In the genomic region with DNA sequence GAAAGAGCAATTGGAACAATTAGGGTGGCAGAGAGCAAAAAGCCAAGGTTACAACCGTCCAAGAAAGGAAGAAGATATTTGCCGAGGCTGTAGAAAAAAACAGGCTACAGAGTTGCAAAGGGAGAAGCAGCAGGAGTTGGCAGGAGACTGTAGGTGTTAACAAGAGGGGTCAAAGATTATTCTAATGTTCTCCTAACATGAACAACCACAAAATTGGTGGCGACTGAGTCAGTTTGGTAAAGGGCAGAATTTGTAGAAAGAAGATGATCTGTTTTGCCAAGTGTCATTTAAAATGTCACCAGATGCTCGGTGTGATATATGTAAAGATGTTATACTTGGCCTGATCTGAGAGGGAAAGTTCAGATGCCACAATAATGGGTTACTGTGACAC, we compare ENCODE assay signal across 8 cellular contexts. TPM values are rescaled to one million over a fixed set of nuclear protein-coding genes. Genes with fewer than 3 reads are reported as not detected.
DNase-seq lines count a peak whose midpoint lies in the region; TF ChIP-seq lines count a peak whose summit lies in the region.

No MANE protein-coding gene starts in this region.

- peak overlapping the region; percentile 96 for H3K4me3 ChIP-seq in DOHH2 (ENCODE audit: low read length)
- peak overlapping the region; percentile 83 for H3K4me3 ChIP-seq in OCI-LY7 (ENCODE audit: low read depth, low read length, poor library complexity, severe bottlenecking)
- H3K4me3 ChIP-seq in epithelial cell of proximal tubule (ENCODE audit: low read depth, low read length) = peak overlapping the region; percentile 88
- peak overlapping the region; percentile 61 to 72 for H3K4me3 ChIP-seq in prostate gland

- intact Hi-C loops in OCI-LY7 (cut with micrococcal nuclease; ENCODE audit: unreplicated experiment) (loop anchor here (5.0 kb wide), 1 partner anchor 49 kb away; a partner anchor contains a TSS), prostate gland (cut with DNase I) (no loop called here)

- H3K36me3 ChIP-seq in DOHH2 (ENCODE audit: control insufficient read depth, low read length) (0 out of 2 replicates have a peak, but pooled peaks cover 3% of the 10 kb centered on the region), OCI-LY7 (ENCODE audit: insufficient read depth, low read length) (no peaks in the 10 kb centered on the region), prostate gland (no peaks in the 10 kb centered on the region)

- peaks cover 6% of the 10 kb centered on the region for H3F3A ChIP-seq in DOHH2 (ENCODE audit: control insufficient read depth, insufficient read depth)

- no peaks in the 10 kb centered on the region for H3K9me2 ChIP-seq in DOHH2 (replicated peaks; ENCODE audit: control insufficient read depth, low read length)
- H3K9me2 ChIP-seq in OCI-LY7 (ENCODE audit: insufficient read depth, low read length) = no peaks in the 10 kb centered on the region

- H2AFZ ChIP-seq in OCI-LY7 (ENCODE audit: low read length) = peak overlapping the region; percentile 85

- POLR2A ChIA-PET in OCI-LY7 (lab: Charles Lee) = no interaction called here

- TF ChIP-seq POLR2A in prostate gland (IDR thresholded peaks at IDR 0.05) = no peak

- no TSS peak for BruUV-seq in OCI-LY7 (replicated peaks; lab: Mats Ljungman, UMichigan)

- H4K20me1 ChIP-seq in DOHH2 (ENCODE audit: control insufficient read depth, insufficient read depth, low read depth, low read length) (no peaks in the 10 kb centered on the region), OCI-LY7 (ENCODE audit: insufficient read depth, low read length) (no peaks in the 10 kb centered on the region)

- WGBS in prostate gland = 11% methylated on average over 4 of the region's 4 CpGs

- H3K79me2 ChIP-seq in DOHH2 (ENCODE audit: control insufficient read depth, low read length) (peaks cover 24% of the 10 kb centered on the region), OCI-LY7 (ENCODE audit: insufficient read depth, low read depth, low read length) (peaks cover 17% of the 10 kb centered on the region; the same call in 1 of the 2 replicates)

- CTCF ChIA-PET in OCI-LY7 (lab: Charles Lee; ENCODE audit: unreplicated experiment) = no interaction called here

- H3K9me3 ChIP-seq in DOHH2 (ENCODE audit: control insufficient read depth, insufficient read depth, low read length) = no peaks in the 10 kb centered on the region
- no peaks in the 10 kb centered on the region for H3K9me3 ChIP-seq in OCI-LY7 (ENCODE audit: low read length)
- H3K9me3 ChIP-seq in prostate gland = no peaks in the 10 kb centered on the region

- H3K27me3 ChIP-seq in DOHH2 (ENCODE audit: control insufficient read depth, low read length) (no peaks in the 10 kb centered on the region), prostate gland (replicated peaks; ENCODE audit: insufficient read depth) (no peaks in the 10 kb centered on the region)

- no peak for TF ChIP-seq CTCF in DOHH2 (IDR thresholded peaks at IDR 0.05; ENCODE audit: low read depth, low read length, poor library complexity, severe bottlenecking)
- no peak for TF ChIP-seq CTCF in OCI-LY7 (conservative IDR thresholded peaks at IDR 0.05; ENCODE audit: low read length)
- no peak for TF ChIP-seq CTCF in epithelial cell of proximal tubule (conservative IDR thresholded peaks at IDR 0.05; ENCODE audit: low read depth, low read length)
- TF ChIP-seq CTCF in prostate gland (IDR thresholded peaks at IDR 0.05) = no peak
- no peak for TF ChIP-seq CTCF in GM20000 (IDR thresholded peaks at IDR 0.05; ENCODE audit: extremely low read depth, missing control alignments)

- H3K27ac ChIP-seq in DOHH2 (ENCODE audit: low read depth, low read length) (peak overlapping the region; percentile 21; the same call in 1 of the 2 replicates), OCI-LY7 (ENCODE audit: low read depth, low read length, poor library complexity, severe bottlenecking) (peak overlapping the region; percentile 47), prostate gland (peak overlapping the region; percentile 91 to 96)

- H3K4me2 ChIP-seq in DOHH2 (ENCODE audit: low read length) (peak overlapping the region; percentile 90), OCI-LY7 (ENCODE audit: low read length) (peak overlapping the region; percentile 90)

- peaks cover 59% of the 10 kb centered on the region for H3K4me1 ChIP-seq in DOHH2 (ENCODE audit: control insufficient read depth, low read length)
- peaks cover 58% of the 10 kb centered on the region for H3K4me1 ChIP-seq in OCI-LY7 (ENCODE audit: insufficient read depth, low read length, poor library complexity, severe bottlenecking)
- H3K4me1 ChIP-seq in prostate gland (replicated peaks) = peaks cover 7% of the 10 kb centered on the region

- no peak for DNase-seq in OCI-LY7 (ENCODE audit: low spot score)
- no peak for DNase-seq in epithelial cell of proximal tubule (ENCODE audit: low read depth)
- no peak for DNase-seq in prostate gland (ENCODE audit: low spot score)
- DNase-seq in SHP77 (lab: John Stamatoyannopoulos, UW) = no peak
- DNase-seq in DMS53 treated with DMSO at 0.1 percent for 48 hours (lab: John Stamatoyannopoulos, UW; ENCODE audit: unreplicated experiment) = no peak
- DNase-seq in Ammon's horn (ENCODE audit: low spot score) = no peak
- DNase-seq in GM20000 (ENCODE audit: low spot score) = no peak

RNA-seq across cellular contexts. Expression of a gene that starts 0.4 kb away (rescaled TPM):
- 15.4 and 18.8 TPM in 2 replicates for total RNA-seq in OCI-LY7 (2014; rRNA removed; shearing (Covaris generic))
- total RNA-seq in OCI-LY7 (2022) (20.4 and 20.8 TPM in 2 replicates), epithelial cell of proximal tubule (14.8 and 15.2 TPM in 2 replicates), prostate gland (10 to 100 TPM; 29.2 to 37.5 TPM)

RNA-seq across cellular contexts. Expression of a gene that starts 1.1 kb away (rescaled TPM):
- total RNA-seq in OCI-LY7 (2014; rRNA removed; shearing (Covaris generic)) = 3.8 and 8.5 TPM in 2 replicates
- total RNA-seq in OCI-LY7 (2022) (10.2 and 13.8 TPM in 2 replicates), epithelial cell of proximal tubule (13.0 and 14.6 TPM in 2 replicates), prostate gland (10 to 100 TPM; 26.8 to 65.4 TPM)

RNA-seq across cellular contexts. Expression of a gene that starts 25.8 kb away (rescaled TPM):
- total RNA-seq in OCI-LY7 (2014; rRNA removed; shearing (Covaris generic)) = 0.67 and 1.1 TPM in 2 replicates
- total RNA-seq in OCI-LY7 (2022) = 0.39 and 0.65 TPM in 2 replicates
- 0.12 and 1.2 TPM in 2 replicates for total RNA-seq in epithelial cell of proximal tubule
- 1 to 10 TPM; 1.1 to 3.4 TPM for total RNA-seq in prostate gland

RNA-seq across cellular contexts. Expression of a gene that starts 28.5 kb away (rescaled TPM):
- total RNA-seq in OCI-LY7 (2014; rRNA removed; shearing (Covaris generic)) = 1.6 and 2.1 TPM in 2 replicates
- total RNA-seq in OCI-LY7 (2022) = 0.74 and 3.2 TPM in 2 replicates
- 0.14 TPM in 1 of 2 replicates, not detected in the other for total RNA-seq in epithelial cell of proximal tubule
- total RNA-seq in prostate gland = 10 to 100 TPM; 13.2 to 14.8 TPM

RNA-seq across cellular contexts. Expression of a gene that starts 33.2 kb away (rescaled TPM):
- 50.9 and 64.7 TPM in 2 replicates for total RNA-seq in OCI-LY7 (2014; rRNA removed; shearing (Covaris generic))
- total RNA-seq in OCI-LY7 (2022) = 92.8 and 96.6 TPM in 2 replicates
- 96.1 and 165 TPM in 2 replicates for total RNA-seq in epithelial cell of proximal tubule
- 100 to 1,000 TPM; 117 to 141 TPM for total RNA-seq in prostate gland

Comparison
In these comparisons a context has a peak if more than half of its experiments do, and no peak if none do; other contexts are left out.
1. H3K27ac ChIP-seq: peak in every context shown above with its lines; median percentile 94 in prostate gland; 47 in OCI-LY7; 21 in DOHH2.